8 cellular contexts compared by ENCODE assay signal in genomic region chr2:73085691-73086090, GRCh38. TPM values are rescaled to one million over a fixed set of nuclear protein-coding genes. Genes with fewer than 3 reads are reported as not detected.
A peak's percentile ranks its signal among the peaks of the same experiment; 100 is the strongest.
DNase-seq lines count a peak whose midpoint lies in the region; ATAC-seq and TF ChIP-seq lines count a peak whose summit lies in the region.

No MANE protein-coding gene starts in this region.

- peak; percentile 88 for TF ChIP-seq CTCF in lung (IDR thresholded peaks at IDR 0.05; ENCODE audit: control extremely low read depth, extremely low read depth)

- WGBS in lung, 2 donors: 18% methylated on average over 6 of the region's 6 CpGs

- no peak overlapping the region for H3K4me3 ChIP-seq in lung

- no peaks in the 10 kb centered on the region for H3K9me3 ChIP-seq in lung (ENCODE audit: control insufficient read depth in 2 of 2, insufficient read depth in 1 of 2, low read length in 1 of 2)

- H3K4me1 ChIP-seq in lung (ENCODE audit: control insufficient read depth in 2 of 2, insufficient read depth in 2 of 2, low read length in 2 of 2): peaks cover 0 to 5% of the 10 kb centered on the region in 2 donors

- H3K27me3 ChIP-seq in lung (ENCODE audit: control insufficient read depth, insufficient read depth): no peaks in the 10 kb centered on the region

- ATAC-seq in GM18907 (IDR thresholded peaks at IDR 0.05; ENCODE audit: unreplicated experiment) (peak; percentile 89), HG03135 (IDR thresholded peaks at IDR 0.05; ENCODE audit: unreplicated experiment) (peak; percentile 90), lung (ENCODE audit: insufficient read depth, low FRiP score) (peak; percentile 64)

- peaks cover 0 to 18% of the 10 kb centered on the region in 2 donors for H3K36me3 ChIP-seq in lung (ENCODE audit: control insufficient read depth in 2 of 2, insufficient read depth in 2 of 2, low read length in 2 of 2)

- no peak overlapping the region for H3K27ac ChIP-seq in lung (ENCODE audit: low read depth in 1 of 2, low read length in 1 of 2)

- DNase-seq in Ammon's horn (ENCODE audit: low spot score) (peak; percentile 85), NCI-H510A treated with DMSO at 0.1 percent for 48 hours (lab: John Stamatoyannopoulos, UW) (peak; percentile 65), dermis blood vessel endothelial cell (peak; percentile 89), lung (ENCODE audit: low spot score) (peak; percentile 84)
- DNase-seq in activated CD4-positive, alpha-beta T cell treated with anti-CD3 and anti-CD28 coated beads, Interleukin-2, amount 50 U/mL, for 24 hours (ENCODE audit: low read depth in 1 of 2, low spot score in 1 of 2): peak; percentile 62 to 77
- DNase-seq in stimulated activated CD8-positive, alpha-beta memory T cell treated with anti-CD3 and anti-CD28 coated beads, Interleukin-12 subunit alpha, Interleukin-12 subunit beta, amount 100 ng/mL, for 24 hours (ENCODE audit: extremely low read depth): peak; percentile 61

RNA-seq across cellular contexts. Expression of gene SFXN5, which starts 14.2 kb away (rescaled TPM):
- 16.3 and 16.5 TPM in 2 replicates for total RNA-seq in dermis blood vessel endothelial cell
- total RNA-seq in lung: 10 to 100 TPM; 10.4 to 15.6 TPM
- polyA plus RNA-seq in lung: 1 to 10 TPM; 8.3 to 8.9 TPM

RNA-seq across cellular contexts. Expression of gene RAB11FIP5, which starts 27.1 kb away (rescaled TPM):
- total RNA-seq in dermis blood vessel endothelial cell (66.0 and 103 TPM in 2 replicates), lung (10 to 100 TPM; 11.0 to 23.8 TPM)
- polyA plus RNA-seq in lung: 10 to 100 TPM; 10.0 to 12.7 TPM
